ENCODE assay signal across 10 cellular contexts in the genomic region with DNA sequence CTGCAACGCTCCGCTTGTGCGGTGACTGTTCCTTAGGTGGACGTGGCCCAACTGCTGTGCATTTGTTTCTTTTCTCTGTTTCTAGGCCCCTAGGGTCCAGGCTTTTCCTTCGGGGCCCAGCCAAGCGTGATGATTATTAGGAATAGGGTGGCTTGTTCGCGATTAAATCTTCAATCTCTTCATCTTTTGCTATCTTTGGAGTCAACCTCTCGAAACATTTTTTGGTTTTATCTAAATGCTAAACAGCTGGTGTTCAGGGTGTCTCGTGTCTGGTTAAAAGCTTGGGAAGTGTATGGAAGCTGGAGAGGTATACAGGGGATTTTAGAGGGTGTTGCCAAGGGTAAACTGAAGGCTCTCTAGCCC. TPM values are rescaled to one million over a fixed set of nuclear protein-coding genes. Genes with fewer than 3 reads are reported as not detected.
DNase-seq lines count a peak whose midpoint lies in the region; ATAC-seq and TF ChIP-seq lines count a peak whose summit lies in the region.
"Had no signal": no experiment of that assay in that cellular context is flagged by ENCODE, and none has a peak within 500 bp of the region (broad histone marks: within the 10 kb centered on the region; RNA-seq: fewer than 3 reads in every experiment).

No MANE protein-coding gene starts in this region.

- no peak overlapping the region for H3K27ac Mint-ChIP-seq in activated B cell treated with CpG ODN at 0.5 μM for 24 hours
- no peak overlapping the region for H3K27ac Mint-ChIP-seq in immature natural killer cell

- no peak overlapping the region for H3K27ac ChIP-seq in suprapubic skin

- ATAC-seq in activated T-cell treated with anti-CD3 and anti-CD28 coated beads, Interleukin-2, amount 50 U/mL, for 4 hours: no peak
- no peak for ATAC-seq in activated B cell treated with CpG ODN at 0.5 μM for 24 hours (ENCODE audit: low read depth)

- no peaks in the 10 kb centered on the region for H3K36me3 Mint-ChIP-seq in activated T-cell treated with anti-CD3 and anti-CD28 coated beads, Interleukin-2, amount 50 U/mL, for 4 hours (ENCODE audit: insufficient read depth)
- H3K36me3 Mint-ChIP-seq in activated B cell treated with CpG ODN at 0.5 μM for 24 hours (ENCODE audit: low read depth) (no peaks in the 10 kb centered on the region), immature natural killer cell (peaks cover 0 to 4% (median 0%) of the 10 kb centered on the region in 3 donors)

- TF ChIP-seq CTCF in activated B cell treated with CpG ODN at 0.5 μM for 24 hours (IDR thresholded peaks at IDR 0.05) (no peak), suprapubic skin (IDR thresholded peaks at IDR 0.05) (no peak), foreskin fibroblast (IDR thresholded peaks at IDR 0.05; ENCODE audit: low read depth, low read length) (no peak)

- CTCF ChIA-PET in activated B cell treated with CpG ODN at 0.5 μM for 24 hours (lab: Charles Lee): no interaction called here

- WGBS in suprapubic skin: 7% methylated on average over 9 of the region's 10 CpGs

- no peaks in the 10 kb centered on the region for H3K36me3 ChIP-seq in suprapubic skin

- peaks cover 48% of the 10 kb centered on the region for H3K27me3 Mint-ChIP-seq in activated T-cell treated with anti-CD3 and anti-CD28 coated beads, Interleukin-2, amount 50 U/mL, for 4 hours (ENCODE audit: low read depth)
- peaks cover 47% of the 10 kb centered on the region for H3K27me3 Mint-ChIP-seq in activated B cell treated with CpG ODN at 0.5 μM for 24 hours
- H3K27me3 Mint-ChIP-seq in immature natural killer cell (ENCODE audit: low read depth in 3 of 3): peaks cover 6 to 25% (median 9%) of the 10 kb centered on the region in 3 donors

- no peak for TF ChIP-seq POLR2A in suprapubic skin (IDR thresholded peaks at IDR 0.05)

- peak overlapping the region; percentile 9 for H3K4me3 Mint-ChIP-seq in activated T-cell treated with anti-CD3 and anti-CD28 coated beads, Interleukin-2, amount 50 U/mL, for 4 hours
- H3K4me3 Mint-ChIP-seq in activated B cell treated with CpG ODN at 0.5 μM for 24 hours (peak overlapping the region; percentile 78), immature natural killer cell (peak overlapping the region in 4 of 5 donors; percentile 33 to 65 (median 46))

- DNase-seq in activated T-cell treated with anti-CD3 and anti-CD28 coated beads, Interleukin-2, amount 50 U/mL, for 4 hours: no peak
- no peak for DNase-seq in activated T-cell treated with anti-CD3 and anti-CD28 coated beads, Interleukin-2, amount 50 U/mL, for 1 hour
- DNase-seq in activated B cell treated with CpG ODN at 0.5 μM for 24 hours (no peak), immature natural killer cell (no peak), suprapubic skin (ENCODE audit: low spot score in 2 of 2) (no peak), foreskin fibroblast (no peak), SKM-1 (lab: John Stamatoyannopoulos, UW; ENCODE audit: unreplicated experiment) (no peak), cerebellar cortex (ENCODE audit: low spot score) (no peak)
- DNase-seq: activated naive CD4-positive, alpha-beta T cell treated with Interleukin-2 at 50 U/mL for 16 hours; OCI-M1 had no signal

- H3K9me3 ChIP-seq in suprapubic skin: no peaks in the 10 kb centered on the region

- peaks cover 47% of the 10 kb centered on the region for H3K27me3 ChIP-seq in suprapubic skin

- no peak for TF ChIP-seq EP300 in suprapubic skin (IDR thresholded peaks at IDR 0.05)

- intact Hi-C loops in activated B cell treated with CpG ODN at 0.5 μM for 24 hours (cut with micrococcal nuclease): loop anchor here (10.0 kb wide), 1 partner anchor 259 kb away; no protein-coding TSS in a partner anchor

- H3K4me3 ChIP-seq in suprapubic skin: peak overlapping the region; percentile 51
- peak overlapping the region in 1 of 2 donors; percentile 38 for H3K4me3 ChIP-seq in foreskin fibroblast (ENCODE audit: low read depth in 1 of 2, low read length in 2 of 2)

- H3K4me1 ChIP-seq in suprapubic skin: peaks cover 22% of the 10 kb centered on the region

- H3K4me1 Mint-ChIP-seq in activated T-cell treated with anti-CD3 and anti-CD28 coated beads, Interleukin-2, amount 50 U/mL, for 4 hours (ENCODE audit: low read depth): peaks cover 8% of the 10 kb centered on the region
- H3K4me1 Mint-ChIP-seq in activated B cell treated with CpG ODN at 0.5 μM for 24 hours (peaks cover 20% of the 10 kb centered on the region), immature natural killer cell (peaks cover 0 to 7% of the 10 kb centered on the region in 2 donors)

- no peaks in the 10 kb centered on the region for H3K9me3 Mint-ChIP-seq in activated T-cell treated with anti-CD3 and anti-CD28 coated beads, Interleukin-2, amount 50 U/mL, for 4 hours
- H3K9me3 Mint-ChIP-seq in activated B cell treated with CpG ODN at 0.5 μM for 24 hours (no peaks in the 10 kb centered on the region), immature natural killer cell (peaks cover 0 to 8% (median 2%) of the 10 kb centered on the region in 6 donors)

- POLR2A ChIA-PET in activated B cell treated with CpG ODN at 0.5 μM for 24 hours (lab: Charles Lee): no interaction called here

RNA-seq across cellular contexts. Expression of gene PLD5, which starts 0.8 kb away (rescaled TPM):
- not detected for total RNA-seq in activated T-cell treated with anti-CD3 and anti-CD28 coated beads, Interleukin-2, amount 50 U/mL, for 4 hours
- not detected in 2 replicates for total RNA-seq in activated B cell treated with CpG ODN at 0.5 μM for 24 hours
- not detected for polyA plus RNA-seq in immature natural killer cell
- under 1 TPM in 2 of 4 donors, not detected in 2; 0.21 to 0.64 TPM for total RNA-seq in suprapubic skin

Comparison
In these comparisons a context has a peak if more than half of its experiments do, and no peak if none do; other contexts are left out.
1. H3K4me3 Mint-ChIP-seq: peak in every context shown above with its lines; median percentile 78 in activated B cell treated with CpG ODN at 0.5 μM for 24 hours; 46 in immature natural killer cell; 9 in activated T-cell treated with anti-CD3 and anti-CD28 coated beads, Interleukin-2, amount 50 U/mL, for 4 hours.